In the genomic region with DNA sequence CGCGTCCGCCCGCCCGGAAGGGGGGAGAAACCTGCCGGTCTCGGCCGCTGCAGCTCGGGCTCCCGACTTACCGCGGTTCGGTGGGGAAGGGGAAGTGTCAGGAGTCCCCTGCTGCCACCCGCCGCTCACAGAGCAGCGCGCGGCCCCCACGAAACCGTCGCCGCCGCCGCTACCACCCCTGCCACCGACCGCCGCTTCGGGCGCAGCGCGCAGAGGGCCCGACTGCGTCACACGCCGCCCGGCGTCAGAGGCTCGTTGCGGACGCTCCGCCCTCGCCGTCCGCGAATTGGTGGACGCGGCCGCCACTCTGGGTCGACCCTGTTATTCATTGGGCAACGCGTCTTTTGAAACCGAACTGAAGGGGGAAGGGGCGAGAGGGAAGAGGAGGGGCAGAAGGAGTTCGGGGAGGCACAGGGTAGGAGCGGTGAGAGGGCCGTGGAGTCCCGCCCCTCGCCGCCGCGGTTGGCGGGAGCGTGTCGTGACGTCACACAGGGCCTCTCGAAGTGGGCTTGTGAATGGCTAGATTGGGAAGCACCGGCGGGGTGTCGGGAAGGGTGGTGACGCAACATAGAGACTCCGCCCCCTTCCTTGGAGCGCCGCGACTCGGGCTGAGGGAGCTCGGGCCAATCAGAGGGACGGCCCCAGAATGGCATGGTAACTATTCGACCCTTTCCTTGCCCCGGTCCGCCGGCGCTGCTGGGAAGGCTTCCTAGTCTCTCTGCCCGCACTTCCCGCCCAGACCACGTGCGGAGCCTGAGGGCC, we compare ENCODE assay signal across 8 cellular contexts. TPM values are rescaled to one million over a fixed set of nuclear protein-coding genes. Genes with fewer than 3 reads are reported as not detected.
DNase-seq lines count a peak whose midpoint lies in the region; ATAC-seq and TF ChIP-seq lines count a peak whose summit lies in the region.

A gene (minus strand): TSS at position 226 of the 762 bp plus-strand sequence. CDS start 15,437 bp downstream, outside the sequence.

- no peak within 1 kb of the TSS for H4K5ac ChIP-seq in H9 (ENCODE audit: insufficient read length, low read depth, low read length)

- H4K91ac ChIP-seq in H9 (ENCODE audit: insufficient read length, low read depth, low read length) = no peak within 1 kb of the TSS

- H2BK12ac ChIP-seq in H9 (ENCODE audit: insufficient read length, low read depth, low read length) = no peak within 1 kb of the TSS

- WGBS in H9 (ENCODE audit: extremely low coverage, insufficient read length, low lambda C conversion rate) = no CpG with 5 or more reads among the region's 86 CpGs

- peak; percentile 96 for ATAC-seq in natural killer cell treated with Interleukin-12 subunit alpha and Interleukin-12 subunit beta and Interleukin-15 and Interleukin-18, amount 100 ng/mL, for 72 hours
- ATAC-seq in stimulated activated naive CD8-positive, alpha-beta T cell treated with anti-CD3 and anti-CD28 coated beads, Interleukin-15, Interleukin-2, amounts not matched to agents 100 U/mL and 50 U/mL, for 24 hours = peak; percentile 97

- H3K27ac Mint-ChIP-seq in H9 = peak within 1 kb of the TSS; percentile 96 to 100 (median 96)
- peak within 1 kb of the TSS; percentile 92 to 96 for H3K27ac Mint-ChIP-seq in natural killer cell treated with Interleukin-12 subunit alpha and Interleukin-12 subunit beta and Interleukin-15 and Interleukin-18, amount 100 ng/mL, for 72 hours

- no peaks in the 10 kb centered on the region for H4K20me1 ChIP-seq in H9 (ENCODE audit: control insufficient read depth, insufficient read depth, insufficient read length)

- peaks cover 31% of the 10 kb centered on the region for H3K79me2 ChIP-seq in H9 (ENCODE audit: insufficient read depth, low read length)

- no peaks in the 10 kb centered on the region for H3K4me1 ChIP-seq in H9 (ENCODE audit: insufficient read depth, low read length)

- H3K27me3 Mint-ChIP-seq in H9 (ENCODE audit: low read depth) = no peaks in the 10 kb centered on the region
- no peaks in the 10 kb centered on the region for H3K27me3 Mint-ChIP-seq in natural killer cell treated with Interleukin-12 subunit alpha and Interleukin-12 subunit beta and Interleukin-15 and Interleukin-18, amount 100 ng/mL, for 72 hours

- no peak within 1 kb of the TSS for H2BK15ac ChIP-seq in H9 (ENCODE audit: low read depth, low read length)

- no peak within 1 kb of the TSS for H3K4ac ChIP-seq in H9 (ENCODE audit: low read depth, low read length)

- no peak within 1 kb of the TSS for H2AFZ ChIP-seq in H9 (ENCODE audit: low read length)

- H3K36me3 Mint-ChIP-seq in H9 (ENCODE audit: insufficient read depth in 1 of 3, low read depth in 3 of 3) = peaks cover 24 to 27% (median 26%) of the 10 kb centered on the region in 3 experiments
- peaks cover 9% of the 10 kb centered on the region for H3K36me3 Mint-ChIP-seq in natural killer cell treated with Interleukin-12 subunit alpha and Interleukin-12 subunit beta and Interleukin-15 and Interleukin-18, amount 100 ng/mL, for 72 hours

- H2BK5ac ChIP-seq in H9 (ENCODE audit: insufficient read length, low read length) = no peak within 1 kb of the TSS

- H3K9ac ChIP-seq in H9 (ENCODE audit: extremely low read depth, insufficient read length, low read length) = peak within 1 kb of the TSS; percentile 75

- H3K4me3 ChIP-seq in MG63 (peak within 1 kb of the TSS; percentile 91), fibroblast of pulmonary artery (replicated peaks; ENCODE audit: low read depth, low read length) (peak within 1 kb of the TSS; percentile 82)

- H3K9me3 ChIP-seq in H9 (ENCODE audit: control insufficient read depth, low read depth, low read length) (no peaks in the 10 kb centered on the region), MG63 (no peaks in the 10 kb centered on the region)

- no peak within 1 kb of the TSS for H3T11ph ChIP-seq in H9 (ENCODE audit: low read length)

- peak within 1 kb of the TSS; percentile 92 for H3K4me2 ChIP-seq in H9 (ENCODE audit: insufficient read depth, insufficient read length, low read length)

- H3K23me2 ChIP-seq in H9 (ENCODE audit: insufficient read length, low read depth, low read length, poor library complexity, severe bottlenecking) = peaks cover 5% of the 10 kb centered on the region

- H2BK20ac ChIP-seq in H9 (ENCODE audit: low read depth, low read length, poor library complexity, severe bottlenecking) = no peak within 1 kb of the TSS

- no peak for TF ChIP-seq CTCF in H9 (conservative IDR thresholded peaks at IDR 0.05)
- TF ChIP-seq CTCF in fibroblast of pulmonary artery (IDR thresholded peaks at IDR 0.05; ENCODE audit: low read length, missing control alignments) = no peak

- H3K79me1 ChIP-seq in H9 (ENCODE audit: insufficient read depth, low read depth, low read length, poor library complexity, severe bottlenecking) = no peaks in the 10 kb centered on the region

- no peak within 1 kb of the TSS for H3K23ac ChIP-seq in H9 (ENCODE audit: insufficient read length, low read depth, low read length)

- no peak within 1 kb of the TSS for H4K8ac ChIP-seq in H9 (replicated peaks; ENCODE audit: insufficient read length, low read depth, low read length)

- peak within 1 kb of the TSS; percentile 86 for H3K14ac ChIP-seq in H9 (ENCODE audit: insufficient read depth, low read length)

- no peak within 1 kb of the TSS for H3K56ac ChIP-seq in H9 (ENCODE audit: insufficient read length, low read depth, low read length)

- DNase-seq in ELR (ENCODE audit: low read depth) (peak; percentile 99), H9 (peak; percentile 100), MG63 (peak; percentile 98), SHP77 treated with DMSO at 0.1 percent for 48 hours (lab: John Stamatoyannopoulos, UW) (peak; percentile 97), fibroblast of pulmonary artery (ENCODE audit: low read depth) (peak; percentile 100)
- peak; percentile 100 for DNase-seq in activated effector memory CD4-positive, alpha-beta T cell treated with anti-CD3 and anti-CD28 coated beads, Interleukin-2, amount 50 U/mL, for 16 hours
- peak; percentile 100 for DNase-seq in natural killer cell treated with Interleukin-12 subunit alpha and Interleukin-12 subunit beta and Interleukin-15 and Interleukin-18, amount 100 ng/mL, for 72 hours (ENCODE audit: low spot score)
- DNase-seq in stimulated activated naive CD8-positive, alpha-beta T cell treated with anti-CD3 and anti-CD28 coated beads, Interleukin-15, Interleukin-2, amounts not matched to agents 100 U/mL and 50 U/mL, for 24 hours = peak; percentile 99

- H3K27me3 ChIP-seq in H9 (ENCODE audit: insufficient read depth, low read length) (no peaks in the 10 kb centered on the region), MG63 (no peaks in the 10 kb centered on the region)

- peak within 1 kb of the TSS; percentile 54 for H3K27ac ChIP-seq in H9 (ENCODE audit: insufficient read length, low read depth, low read length)

- peaks cover 17% of the 10 kb centered on the region for H3K36me3 ChIP-seq in MG63

- H2BK120ac ChIP-seq in H9 (ENCODE audit: low read depth, low read length, poor library complexity, severe bottlenecking) = no peak within 1 kb of the TSS

- peak within 1 kb of the TSS; percentile 89 to 97 for H3K4me3 Mint-ChIP-seq in H9
- peak within 1 kb of the TSS; percentile 96 for H3K4me3 Mint-ChIP-seq in natural killer cell treated with Interleukin-12 subunit alpha and Interleukin-12 subunit beta and Interleukin-15 and Interleukin-18, amount 100 ng/mL, for 72 hours

- peak within 1 kb of the TSS; percentile 84 for H3K18ac ChIP-seq in H9 (ENCODE audit: insufficient read length, low read depth, low read length)

- H3K4me1 Mint-ChIP-seq in H9 = peaks cover 14 to 21% of the 10 kb centered on the region in 2 experiments
- peaks cover 23 to 26% of the 10 kb centered on the region in 2 donors for H3K4me1 Mint-ChIP-seq in natural killer cell treated with Interleukin-12 subunit alpha and Interleukin-12 subunit beta and Interleukin-15 and Interleukin-18, amount 100 ng/mL, for 72 hours (ENCODE audit: low read depth in 2 of 2)

- H2AK5ac ChIP-seq in H9 (ENCODE audit: insufficient read length, low read length) = no peak within 1 kb of the TSS

- peaks cover 0 to 2% of the 10 kb centered on the region in 2 experiments; a peak in 2 of 5 replicates for H3K9me3 Mint-ChIP-seq in H9
- no peaks in the 10 kb centered on the region for H3K9me3 Mint-ChIP-seq in natural killer cell treated with Interleukin-12 subunit alpha and Interleukin-12 subunit beta and Interleukin-15 and Interleukin-18, amount 100 ng/mL, for 72 hours

RNA-seq across cellular contexts. Expression of the gene that starts here (rescaled TPM):
- total RNA-seq in H9 (2021) = 105 and 106 TPM in 2 replicates
- total RNA-seq in MG63 (2014; rRNA removed; shearing (Covaris generic); ENCODE audit: low replicate concordance) = 99.7 and 106 TPM in 2 replicates
- total RNA-seq in natural killer cell treated with Interleukin-12 subunit alpha and Interleukin-12 subunit beta and Interleukin-15 and Interleukin-18, amount 100 ng/mL, for 72 hours = 100 to 1,000 TPM; 116 to 176 TPM

Comparison
In these comparisons a context has a peak if more than half of its experiments do, and no peak if none do; other contexts are left out.
1. Peak in every context shown above with its lines: DNase-seq, ATAC-seq, H3K4me3 ChIP-seq and H3K27ac ChIP-seq.